10 cellular contexts compared by ENCODE assay signal in the genomic region with DNA sequence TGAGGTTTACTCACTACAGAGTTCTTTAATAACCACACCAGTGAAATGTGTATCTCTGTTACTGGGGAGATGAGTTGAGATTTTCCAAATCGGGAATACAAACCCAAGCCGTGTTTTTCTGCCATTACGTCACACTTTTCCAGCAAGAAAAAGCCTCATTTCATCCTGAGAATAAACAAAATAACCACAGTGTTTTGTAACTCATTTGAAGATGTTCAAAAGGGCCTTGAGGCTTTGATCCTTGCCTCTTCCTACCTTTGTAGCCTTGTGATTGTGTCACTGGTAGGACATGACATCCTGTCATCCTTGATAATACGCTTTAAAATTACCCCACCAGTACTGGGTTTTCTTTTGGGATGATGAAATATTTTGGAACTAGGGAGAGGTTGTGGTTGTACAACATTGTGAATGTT. TPM values are rescaled to one million over a fixed set of nuclear protein-coding genes. Genes with fewer than 3 reads are reported as not detected.
A peak's percentile ranks its signal among the peaks of the same experiment; 100 is the strongest.
DNase-seq lines count a peak whose midpoint lies in the region; ATAC-seq and TF ChIP-seq lines count a peak whose summit lies in the region.
"Had no signal": no experiment of that assay in that cellular context is flagged by ENCODE, and none has a peak within 500 bp of the region (broad histone marks: within the 10 kb centered on the region; RNA-seq: fewer than 3 reads in every experiment).

No MANE protein-coding gene starts in this region.

- H3K9me3 Mint-ChIP-seq in CD8-positive, alpha-beta memory T cell, result no peaks in the 10 kb centered on the region
- no peaks in the 10 kb centered on the region for H3K9me3 Mint-ChIP-seq in endodermal cell
- no peaks in the 10 kb centered on the region for H3K9me3 Mint-ChIP-seq in osteocyte (ENCODE audit: unreplicated experiment)

- CTCF ChIA-PET in CD8-positive, alpha-beta memory T cell (lab: Charles Lee), result no interaction called here

- peak overlapping the region in 7 of 8 donors; percentile 1 to 69 (median 48) for H3K27ac Mint-ChIP-seq in CD8-positive, alpha-beta memory T cell
- H3K27ac Mint-ChIP-seq in endodermal cell (peak overlapping the region; percentile 15), osteocyte (ENCODE audit: unreplicated experiment) (peak overlapping the region; percentile 27)

- H3K4me3 ChIP-seq in CD8-positive, alpha-beta memory T cell (ENCODE audit: low read length), result no peak overlapping the region
- H3K4me3 ChIP-seq in endodermal cell (ENCODE audit: low read length) (no peak overlapping the region), BE2C (ENCODE audit: low read depth, low read length) (no peak overlapping the region)

- H3K36me3 Mint-ChIP-seq in CD8-positive, alpha-beta memory T cell, result peaks cover 7 to 32% (median 10%) of the 10 kb centered on the region in 3 donors
- H3K36me3 Mint-ChIP-seq in endodermal cell (ENCODE audit: low read depth) (peaks cover 21% of the 10 kb centered on the region), osteocyte (ENCODE audit: unreplicated experiment) (peaks cover 18% of the 10 kb centered on the region)

- no peaks in the 10 kb centered on the region for H3K9me3 ChIP-seq in CD8-positive, alpha-beta memory T cell (ENCODE audit: low read length)
- H3K9me3 ChIP-seq in endodermal cell (ENCODE audit: control insufficient read depth, low read length) (no peaks in the 10 kb centered on the region), BE2C (no peaks in the 10 kb centered on the region)

- no peaks in the 10 kb centered on the region for H3K27me3 ChIP-seq in CD8-positive, alpha-beta memory T cell (ENCODE audit: insufficient read depth, low read length, poor library complexity, severe bottlenecking)
- H3K27me3 ChIP-seq in endodermal cell (ENCODE audit: control insufficient read depth, insufficient read depth, low read length, poor library complexity, severe bottlenecking), result no peaks in the 10 kb centered on the region
- H3K27me3 ChIP-seq in BE2C, result no peaks in the 10 kb centered on the region

- H3K4me3 Mint-ChIP-seq in CD8-positive, alpha-beta memory T cell, result peak overlapping the region in 6 of 7 donors; percentile 3 to 47 (median 16)
- H3K4me3 Mint-ChIP-seq in endodermal cell (peak overlapping the region; percentile 84), osteocyte (ENCODE audit: unreplicated experiment) (peak overlapping the region; percentile 20)

- no peak for ATAC-seq in GM19467 (IDR thresholded peaks at IDR 0.05; ENCODE audit: unreplicated experiment)

- TF ChIP-seq CTCF in endodermal cell (conservative IDR thresholded peaks at IDR 0.05), result no peak
- TF ChIP-seq CTCF in osteocyte (IDR thresholded peaks at IDR 0.05), result no peak
- TF ChIP-seq CTCF in BE2C (IDR thresholded peaks at IDR 0.05; ENCODE audit: low read depth, low read length), result no peak

- H3K36me3 ChIP-seq in CD8-positive, alpha-beta memory T cell (ENCODE audit: insufficient read depth, low read length), result no peaks in the 10 kb centered on the region
- H3K36me3 ChIP-seq in endodermal cell (ENCODE audit: control insufficient read depth, insufficient read depth, low read length) (peaks cover 12% of the 10 kb centered on the region), BE2C (no peaks in the 10 kb centered on the region)

- H3K9ac ChIP-seq in endodermal cell (ENCODE audit: extremely low read depth, low read length, poor library complexity, severe bottlenecking), result no peak overlapping the region

- POLR2A ChIA-PET in CD8-positive, alpha-beta memory T cell (lab: Charles Lee), result no interaction called here

- H3K27me3 Mint-ChIP-seq in CD8-positive, alpha-beta memory T cell, result peaks cover 0 to 9% of the 10 kb centered on the region in 2 donors
- H3K27me3 Mint-ChIP-seq in endodermal cell (ENCODE audit: insufficient read depth), result no peaks in the 10 kb centered on the region
- no peaks in the 10 kb centered on the region for H3K27me3 Mint-ChIP-seq in osteocyte (ENCODE audit: unreplicated experiment)

- peaks cover 38 to 51% (median 40%) of the 10 kb centered on the region in 3 donors for H3K4me1 Mint-ChIP-seq in CD8-positive, alpha-beta memory T cell
- H3K4me1 Mint-ChIP-seq in endodermal cell (peaks cover 19% of the 10 kb centered on the region), osteocyte (ENCODE audit: unreplicated experiment) (peaks cover 37% of the 10 kb centered on the region)

- H3K4me1 ChIP-seq in CD8-positive, alpha-beta memory T cell (ENCODE audit: insufficient read depth, low read length), result peaks cover 25% of the 10 kb centered on the region
- H3K4me1 ChIP-seq in endodermal cell (ENCODE audit: control insufficient read depth, insufficient read depth, low read length) (no peaks in the 10 kb centered on the region), BE2C (no peaks in the 10 kb centered on the region)

- no peak for DNase-seq in CD8-positive, alpha-beta memory T cell
- DNase-seq in NCI-H226 (peak; percentile 3), endodermal cell (no peak), osteocyte (ENCODE audit: extremely low spot score, unreplicated experiment) (no peak), D341Med (ENCODE audit: low spot score) (no peak), BE2C (no peak), NOMO-1 (lab: John Stamatoyannopoulos, UW; ENCODE audit: unreplicated experiment in 2 of 2) (no peak)
- DNase-seq: activated CD4-positive, CD25-positive, alpha-beta regulatory T cell treated with anti-CD3 and anti-CD28 coated beads, Interleukin-2, amount 50 U/mL, for 72 hours; KG1 had no signal

- no peak overlapping the region for H3K27ac ChIP-seq in CD8-positive, alpha-beta memory T cell (ENCODE audit: low read depth, low read length)
- H3K27ac ChIP-seq in endodermal cell (ENCODE audit: low read depth, low read length), result no peak overlapping the region

- 90% methylated on average over 2 of the region's 4 CpGs; no CpG with 5 or more reads in 1 of the 2 experiments for WGBS in endodermal cell (ENCODE audit: insufficient coverage in 1 of 2, insufficient read length in 1 of 2), 2 experiments

RNA-seq across cellular contexts. Expression of a gene that starts 2.9 kb away (rescaled TPM):
- total RNA-seq in CD8-positive, alpha-beta memory T cell, result 10 to 100 TPM; 34.0 to 41.7 TPM
- 121 TPM for polyA plus RNA-seq in CD8-positive, alpha-beta memory T cell
- total RNA-seq in endodermal cell (100 to 1,000 TPM; 113 to 214 TPM), osteocyte (194 and 203 TPM in 2 replicates)
- polyA plus RNA-seq in endodermal cell (2013, experiment 1 of 2), result 126 TPM
- 106 TPM for polyA plus RNA-seq in endodermal cell (2013, experiment 2 of 2)
- polyA plus RNA-seq in BE2C (2012; ENCODE audit: insufficient read depth, insufficient read length, low read depth), result 95.9 TPM

RNA-seq across cellular contexts. Expression of a gene that starts 17.2 kb away (rescaled TPM):
- total RNA-seq in CD8-positive, alpha-beta memory T cell, result 10 to 100 TPM; 48.2 to 49.1 TPM
- polyA plus RNA-seq in CD8-positive, alpha-beta memory T cell, result 14.5 TPM
- total RNA-seq in endodermal cell (100 to 1,000 TPM; 167 to 245 TPM), osteocyte (174 and 177 TPM in 2 replicates)
- 166 TPM for polyA plus RNA-seq in endodermal cell (2013, experiment 1 of 2)
- 145 TPM for polyA plus RNA-seq in endodermal cell (2013, experiment 2 of 2)
- 139 TPM for polyA plus RNA-seq in BE2C (2012; ENCODE audit: insufficient read depth, insufficient read length, low read depth)

RNA-seq across cellular contexts. Expression of a gene that starts 42.1 kb away (rescaled TPM):
- total RNA-seq in CD8-positive, alpha-beta memory T cell, result 100 to 1,000 TPM; 225 to 234 TPM
- polyA plus RNA-seq in CD8-positive, alpha-beta memory T cell, result 178 TPM
- 100 to 1,000 TPM; 233 to 448 TPM for total RNA-seq in endodermal cell
- 280 TPM for polyA plus RNA-seq in endodermal cell (2013, experiment 1 of 2)
- polyA plus RNA-seq in endodermal cell (2013, experiment 2 of 2), result 253 TPM
- total RNA-seq in osteocyte, result 347 and 350 TPM in 2 replicates
- polyA plus RNA-seq in BE2C (2012; ENCODE audit: insufficient read depth, insufficient read length, low read depth), result 174 TPM

Comparison
In these comparisons a context has a peak if more than half of its experiments do, and no peak if none do; other contexts are left out.
1. H3K4me3 Mint-ChIP-seq: peak in every context shown above with its lines; median percentile 84 in endodermal cell; 20 in osteocyte; 16 in CD8-positive, alpha-beta memory T cell.